Comparison of ENCODE assay signal across 9 cellular contexts in genomic region chr19:7196721-7197168, GRCh38.
A peak's percentile ranks its signal among the peaks of the same experiment; 100 is the strongest.
DNase-seq lines count a peak whose midpoint lies in the region; ATAC-seq and TF ChIP-seq lines count a peak whose summit lies in the region.
"Had no signal": no experiment of that assay in that cellular context is flagged by ENCODE, and none has a peak within 500 bp of the region (broad histone marks: within the 10 kb centered on the region; RNA-seq: fewer than 3 reads in every experiment).

No MANE protein-coding gene starts in this region.

- peaks cover 2% of the 10 kb centered on the region for H3K27me3 Mint-ChIP-seq in endodermal cell (ENCODE audit: insufficient read depth)

- TF ChIP-seq CTCF in NB4 (IDR thresholded peaks at IDR 0.05; ENCODE audit: low read depth, low read length) (no peak), endodermal cell (conservative IDR thresholded peaks at IDR 0.05) (no peak), neural cell (IDR thresholded peaks at IDR 0.05; ENCODE audit: poor library complexity, severe bottlenecking) (no peak)

- H3K27me3 ChIP-seq in endodermal cell (ENCODE audit: control insufficient read depth, insufficient read depth, low read length, poor library complexity, severe bottlenecking) (no peaks in the 10 kb centered on the region), neural cell (ENCODE audit: insufficient read depth, low read depth, low read length) (no peaks in the 10 kb centered on the region)

- no peaks in the 10 kb centered on the region for H3K9me3 ChIP-seq in endodermal cell (ENCODE audit: control insufficient read depth, low read length)
- no peaks in the 10 kb centered on the region for H3K9me3 ChIP-seq in neural cell (ENCODE audit: low read length)
- H3K9me3 ChIP-seq: mucosa of descending colon had no signal

- H3K4me3 Mint-ChIP-seq in endodermal cell = peak overlapping the region; percentile 62

- ATAC-seq in GM18867 (IDR thresholded peaks at IDR 0.05; ENCODE audit: unreplicated experiment) = no peak
- no peak for ATAC-seq in HG02885 (IDR thresholded peaks at IDR 0.05; ENCODE audit: poor library complexity, unreplicated experiment)

- H3K4me3 ChIP-seq in NB4 (ENCODE audit: low read depth, low read length) (peak overlapping the region; percentile 21), endodermal cell (ENCODE audit: low read length) (peak overlapping the region; percentile 82), neural cell (ENCODE audit: low read length) (peak overlapping the region; percentile 92)
- H3K4me3 ChIP-seq: mucosa of descending colon had no signal

- H3K9me3 Mint-ChIP-seq in endodermal cell = no peaks in the 10 kb centered on the region

- no peak for TF ChIP-seq RAD21 in neural cell (conservative IDR thresholded peaks at IDR 0.05)

- no peaks in the 10 kb centered on the region for H3F3A ChIP-seq in neural cell (ENCODE audit: insufficient read depth, low read length, poor library complexity, severe bottlenecking)

- H3K79me2 ChIP-seq in neural cell (replicated peaks; ENCODE audit: insufficient read depth, low read length) = no peaks in the 10 kb centered on the region

- peak overlapping the region; percentile 70 for H3K27ac Mint-ChIP-seq in endodermal cell

- 11 to 36% methylated on average over 9 to 13 of the region's 15 CpGs for WGBS in endodermal cell (ENCODE audit: insufficient coverage in 1 of 2, insufficient read length in 1 of 2), 2 experiments

- H3K27ac ChIP-seq in endodermal cell (ENCODE audit: low read depth, low read length) = no peak overlapping the region
- H3K27ac ChIP-seq in neural cell (ENCODE audit: low read length) = peak overlapping the region; percentile 87

- DNase-seq in AG20443 (ENCODE audit: low spot score) (peak; percentile 34), NB4 (ENCODE audit: low read depth) (no peak), endodermal cell (no peak), T1000 (lab: John Stamatoyannopoulos, UW) (no peak), putamen (ENCODE audit: low spot score) (no peak)

- H3K36me3 Mint-ChIP-seq in endodermal cell (ENCODE audit: low read depth) = no peaks in the 10 kb centered on the region

- H3K4me1 ChIP-seq in endodermal cell (ENCODE audit: control insufficient read depth, insufficient read depth, low read length) = no peaks in the 10 kb centered on the region

- TF ChIP-seq POLR2A in NB4 (IDR thresholded peaks at IDR 0.05; ENCODE audit: extremely low read depth, insufficient read length) = no peak

- peak overlapping the region; percentile 56 for H2AFZ ChIP-seq in neural cell (ENCODE audit: low read depth, low read length)

- H3K36me3 ChIP-seq in endodermal cell (ENCODE audit: control insufficient read depth, insufficient read depth, low read length) = no peaks in the 10 kb centered on the region
- no peaks in the 10 kb centered on the region for H3K36me3 ChIP-seq in neural cell (ENCODE audit: insufficient read depth, low read length)

- peak overlapping the region; percentile 55 for H3K4me2 ChIP-seq in neural cell (ENCODE audit: low read length)

- no peak overlapping the region for H3K9ac ChIP-seq in endodermal cell (ENCODE audit: extremely low read depth, low read length, poor library complexity, severe bottlenecking)
- H3K9ac ChIP-seq in neural cell (ENCODE audit: low read length) = peak overlapping the region; percentile 59

- no peaks in the 10 kb centered on the region for H4K20me1 ChIP-seq in neural cell (ENCODE audit: insufficient read depth)

- H3K4me1 Mint-ChIP-seq in endodermal cell = peaks cover 9% of the 10 kb centered on the region

- H3K9me2 ChIP-seq in neural cell (ENCODE audit: insufficient read depth, low read length) = no peaks in the 10 kb centered on the region

- TF ChIP-seq EP300 in neural cell (conservative IDR thresholded peaks at IDR 0.05; ENCODE audit: poor library complexity, severe bottlenecking) = no peak

TF ChIP-seq in neural cell, 6 proteins besides CTCF, POLR2A, EP300 and RAD21:
- TF ChIP-seq POLR2AphosphoS5 (IDR thresholded peaks at IDR 0.05) (no peak), EZH2 (IDR thresholded peaks at IDR 0.05; ENCODE audit: borderline replicate concordance, insufficient read depth, low read length, poor library complexity, severe bottlenecking) (no peak), MXI1 (conservative IDR thresholded peaks at IDR 0.05; ENCODE audit: poor library complexity, severe bottlenecking) (no peak), REST (IDR thresholded peaks at IDR 0.05; ENCODE audit: borderline replicate concordance) (no peak)

Comparison
In these comparisons a context has a peak if more than half of its experiments do, and no peak if none do; other contexts are left out.
1. H3K4me3 ChIP-seq: peak in every context shown above with its lines; median percentile 92 in neural cell; 82 in endodermal cell; 21 in NB4.